ENCODE assay signal across 15 cellular contexts in the genomic region with DNA sequence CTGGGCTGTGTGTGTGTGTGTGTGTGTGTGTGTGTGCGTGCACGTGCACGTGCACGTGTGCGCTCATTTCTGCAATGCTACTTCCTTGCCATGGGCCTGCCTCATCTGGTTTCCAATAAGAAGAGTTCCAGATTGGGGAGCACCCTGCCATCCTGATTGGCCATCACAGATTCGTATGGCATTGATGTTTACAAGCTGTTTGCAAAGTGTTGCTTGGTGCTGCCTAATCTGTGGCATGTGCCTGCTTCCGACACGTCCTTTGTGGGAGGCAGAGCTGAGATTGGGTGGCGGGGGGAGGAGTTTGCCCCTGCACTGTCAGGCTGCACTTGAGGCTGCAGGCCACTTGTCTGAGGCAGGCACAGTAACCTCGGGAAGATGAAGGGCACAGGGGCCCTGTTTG. TPM values are rescaled to one million over a fixed set of nuclear protein-coding genes. Genes with fewer than 3 reads are reported as not detected.
DNase-seq lines count a peak whose midpoint lies in the region; ATAC-seq and TF ChIP-seq lines count a peak whose summit lies in the region.
"Had no signal": no experiment of that assay in that cellular context is flagged by ENCODE, and none has a peak within 500 bp of the region (broad histone marks: within the 10 kb centered on the region; RNA-seq: fewer than 3 reads in every experiment).

No MANE protein-coding gene starts in this region.

- H3K36me3 ChIP-seq in mucosa of descending colon (ENCODE audit: low read depth): no peaks in the 10 kb centered on the region

- no peak overlapping the region for H3K4me3 ChIP-seq in mucosa of descending colon

- no peaks in the 10 kb centered on the region for H3K9me3 ChIP-seq in T-helper 17 cell (ENCODE audit: control insufficient read depth, low read length, poor library complexity, severe bottlenecking)
- no peaks in the 10 kb centered on the region for H3K9me3 ChIP-seq in mucosa of descending colon

- no peak overlapping the region for H3K27ac Mint-ChIP-seq in T-helper 17 cell
- H3K27ac Mint-ChIP-seq: type B pancreatic cell had no signal

- no peak for TF ChIP-seq CTCF in mucosa of descending colon (IDR thresholded peaks at IDR 0.05)

- no peak overlapping the region for H3K4me3 Mint-ChIP-seq in T-helper 17 cell
- H3K4me3 Mint-ChIP-seq: CD14-positive monocyte, type B pancreatic cell had no signal

- H3K4me1 Mint-ChIP-seq in T-helper 17 cell: peaks cover 9% of the 10 kb centered on the region
- H3K4me1 Mint-ChIP-seq: CD14-positive monocyte had no signal

- H3K4me1 ChIP-seq in mucosa of descending colon (ENCODE audit: low read depth): no peaks in the 10 kb centered on the region

- DNase-seq in EL: peak; percentile 78
- DNase-seq in T-helper 17 cell: peak in 1 of 3 donors; percentile 15
- peak; percentile 91 for DNase-seq in cardiac septum (ENCODE audit: low spot score)
- DNase-seq in renal cortical epithelial cell (ENCODE audit: low read depth): peak; percentile 28
- no peak for DNase-seq in mucosa of descending colon
- no peak for DNase-seq in germinal center (ENCODE audit: low spot score)
- DNase-seq: activated CD4-positive, CD25-positive, alpha-beta regulatory T cell; activated gamma-delta T cell treated with Interleukin-2 at 50 U/mL for 16 hours; hippocampal formation; NCI-H2029 treated with DMSO at 0.1 percent for 48 hours; RPMI8226 had no signal

- intact Hi-C loops in cardiac septum (cut with DNase I): loop anchor here (2.0 kb wide), 1 partner anchor 37 kb away; no protein-coding TSS in a partner anchor
- intact Hi-C loops in mucosa of descending colon (cut with DNase I, micrococcal nuclease): no loop called here

- ATAC-seq in T-helper 17 cell: peak; percentile 74
- ATAC-seq in mucosa of descending colon: no peak
- no peak for ATAC-seq in HG02759 (IDR thresholded peaks at IDR 0.05; ENCODE audit: unreplicated experiment)
- ATAC-seq in HG03521 (IDR thresholded peaks at IDR 0.05; ENCODE audit: unreplicated experiment): no peak

- peaks cover 4% of the 10 kb centered on the region for H3K36me3 Mint-ChIP-seq in T-helper 17 cell (ENCODE audit: low read depth)
- H3K36me3 Mint-ChIP-seq: CD14-positive monocyte had no signal

- peaks cover 10% of the 10 kb centered on the region for H3K27me3 Mint-ChIP-seq in T-helper 17 cell
- H3K27me3 Mint-ChIP-seq: type B pancreatic cell had no signal

RNA-seq across cellular contexts. Expression of a gene that starts 39.2 kb away (rescaled TPM):
- total RNA-seq in T-helper 17 cell (1 to 10 TPM; 6.5 to 6.9 TPM), cardiac septum (252 TPM), renal cortical epithelial cell (49.5 and 81.5 TPM in 2 replicates), mucosa of descending colon (10 to 100 TPM; 14.7 to 82.1 (median 16.5) TPM)

Comparison
In these comparisons a context has a peak if more than half of its experiments do, and no peak if none do; other contexts are left out.
1. DNase-seq: peak in EL (single experiment), cardiac septum (single experiment) and renal cortical epithelial cell (single experiment); none in mucosa of descending colon (0 of 3) and germinal center (single experiment).